ENCODE assay signal across 8 cellular contexts in genomic region chr5:57887851-57888621, GRCh38.
DNase-seq lines count a peak whose midpoint lies in the region; ATAC-seq and TF ChIP-seq lines count a peak whose summit lies in the region.

No MANE protein-coding gene starts in this region.

- no TSS peak for BruUV-seq in A673 (replicated peaks; lab: Mats Ljungman, UMichigan)
- BruUV-seq in OCI-LY7 (replicated peaks; lab: Mats Ljungman, UMichigan): no TSS peak

- H3K27ac ChIP-seq in A673 (ENCODE audit: low read depth, low read length, poor library complexity, severe bottlenecking): no peak overlapping the region
- no peak overlapping the region for H3K27ac ChIP-seq in OCI-LY7 (ENCODE audit: low read depth, low read length, poor library complexity, severe bottlenecking)

- intact Hi-C loops in A673 (cut with micrococcal nuclease; ENCODE audit: unreplicated experiment) (loop anchor here (5.0 kb wide), 2 partner anchors 106 to 574 kb away; partner anchors contain the start of gene PLK2), OCI-LY7 (cut with micrococcal nuclease; ENCODE audit: unreplicated experiment) (no loop called here)

- no peak overlapping the region for H3K4me2 ChIP-seq in OCI-LY7 (ENCODE audit: low read length)

- H3K4me3 ChIP-seq in A673 (ENCODE audit: low read depth, low read length, poor library complexity, severe bottlenecking) (no peak overlapping the region), OCI-LY7 (ENCODE audit: low read depth, low read length, poor library complexity, severe bottlenecking) (no peak overlapping the region), epithelial cell of esophagus (ENCODE audit: low read length) (no peak overlapping the region)

- CTCF ChIA-PET in A673 (lab: Charles Lee) (interaction anchor here (0.7 kb wide), 1 partner anchor 602 kb away, joined by 7 read pairs; no protein-coding TSS in a partner anchor), OCI-LY7 (lab: Charles Lee; ENCODE audit: unreplicated experiment) (interaction anchor here (0.6 kb wide), 1 partner anchor 1058 kb away, joined by 3 read pairs; no protein-coding TSS in a partner anchor)

- POLR2A ChIA-PET in A673 (lab: Charles Lee; ENCODE audit: low non-redundant PET) (interaction anchor here (0.6 kb wide), 1 partner anchor 55 kb away, joined by 4 read pairs; no protein-coding TSS in a partner anchor), OCI-LY7 (lab: Charles Lee) (interaction anchor here (0.5 to 0.6 kb wide), 3 partner anchors 8 to 144 kb away, joined by 3 to 5 read pairs (median 4); no protein-coding TSS in a partner anchor)

- H2AFZ ChIP-seq in OCI-LY7 (ENCODE audit: low read length): no peak overlapping the region

- no peaks in the 10 kb centered on the region for H3K79me2 ChIP-seq in OCI-LY7 (ENCODE audit: insufficient read depth, low read depth, low read length)

- H3K4me1 ChIP-seq in A673 (ENCODE audit: insufficient read depth, low read length, poor library complexity, severe bottlenecking): no peaks in the 10 kb centered on the region
- no peaks in the 10 kb centered on the region for H3K4me1 ChIP-seq in OCI-LY7 (ENCODE audit: insufficient read depth, low read length, poor library complexity, severe bottlenecking)

- peak; percentile 60 for TF ChIP-seq CTCF in A673 (conservative IDR thresholded peaks at IDR 0.05; ENCODE audit: low read depth, low read length)
- TF ChIP-seq CTCF in OCI-LY7 (conservative IDR thresholded peaks at IDR 0.05; ENCODE audit: low read length): peak; percentile 47
- TF ChIP-seq CTCF in epithelial cell of esophagus (IDR thresholded peaks at IDR 0.05; ENCODE audit: insufficient read depth, low read depth, low read length, missing control alignments): peak; percentile 89

- no peaks in the 10 kb centered on the region for H3K9me3 ChIP-seq in A673 (ENCODE audit: low read depth, low read length, poor library complexity, severe bottlenecking)
- H3K9me3 ChIP-seq in OCI-LY7 (ENCODE audit: low read length): no peaks in the 10 kb centered on the region

- ATAC-seq in HG02938 (IDR thresholded peaks at IDR 0.05; ENCODE audit: unreplicated experiment) (no peak), GM21786 (IDR thresholded peaks at IDR 0.05; ENCODE audit: unreplicated experiment) (no peak)

- no peaks in the 10 kb centered on the region for H4K20me1 ChIP-seq in OCI-LY7 (ENCODE audit: insufficient read depth, low read length)

- H3K9me2 ChIP-seq in OCI-LY7 (ENCODE audit: insufficient read depth, low read length): no peaks in the 10 kb centered on the region

- DNase-seq in A673 (ENCODE audit: low spot score) (peak; percentile 49), HCEC 1CT (peak; percentile 44), OCI-LY7 (ENCODE audit: low spot score) (peak; percentile 4), epithelial cell of esophagus (ENCODE audit: low read depth) (peak; percentile 83), myocyte (ENCODE audit: low read depth) (peak; percentile 81), SKM-1 (lab: John Stamatoyannopoulos, UW; ENCODE audit: unreplicated experiment) (no peak)

- H3K36me3 ChIP-seq in A673 (ENCODE audit: insufficient read depth, low read length, poor library complexity, severe bottlenecking) (no peaks in the 10 kb centered on the region), OCI-LY7 (ENCODE audit: insufficient read depth, low read length) (no peaks in the 10 kb centered on the region)

- H3K27me3 ChIP-seq in A673 (replicated peaks; ENCODE audit: insufficient read depth, low read depth, low read length, poor library complexity): no peaks in the 10 kb centered on the region
